ENCODE assay signal across 21 cellular contexts in the genomic region with DNA sequence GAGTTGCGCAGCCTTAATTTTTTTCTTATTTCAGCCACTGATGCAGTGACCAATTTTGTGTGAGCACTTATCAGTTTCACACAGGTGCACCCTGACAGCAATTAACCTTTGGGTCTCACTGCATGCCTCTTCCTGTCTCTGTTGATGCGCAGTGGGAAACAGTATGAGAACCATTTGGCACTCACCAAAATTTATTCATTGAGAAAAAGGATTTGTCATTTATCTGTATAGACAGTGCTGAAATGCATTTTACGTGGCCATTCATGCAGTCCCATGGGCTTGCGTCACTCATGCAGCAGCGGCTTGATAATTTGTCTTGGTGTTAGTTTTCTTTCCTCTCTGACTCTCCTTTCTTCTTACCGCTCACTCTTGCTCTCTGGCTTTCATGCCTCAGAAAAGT.
DNase-seq lines count a peak whose midpoint lies in the region; ATAC-seq, FAIRE-seq and TF ChIP-seq lines count a peak whose summit lies in the region.
"Had no signal": no experiment of that assay in that cellular context is flagged by ENCODE, and none has a peak within 500 bp of the region (broad histone marks: within the 10 kb centered on the region; RNA-seq: fewer than 3 reads in every experiment).

No MANE protein-coding gene starts in this region.

- no peak overlapping the region for H3K27ac ChIP-seq in astrocyte (ENCODE audit: low read depth, low read length)
- H3K27ac ChIP-seq in esophagus muscularis mucosa (replicated peaks in 1 of 4): no peak overlapping the region
- H3K27ac ChIP-seq: BLaER1, KMS-11 had no signal

- H2AFZ ChIP-seq in astrocyte (ENCODE audit: low read depth, low read length): no peak overlapping the region

- peak; percentile 58 for DNase-seq in NCI-H748 (lab: John Stamatoyannopoulos, UW; ENCODE audit: unreplicated experiment)
- DNase-seq in NCI-H748 treated with DMSO at 0.1 percent for 48 hours (lab: John Stamatoyannopoulos, UW): no peak
- peak; percentile 82 for DNase-seq in astrocyte (ENCODE audit: low read depth)
- peak; percentile 72 for DNase-seq in esophagus muscularis mucosa (ENCODE audit: extremely low spot score)
- no peak for DNase-seq in activated naive CD4-positive, alpha-beta T cell treated with anti-CD3 and anti-CD28 coated beads, Interleukin-2, amount 10 ng/mL, durations not matched to agents 7 days and 5 days
- DNase-seq in COLO829 (ENCODE audit: low spot score): no peak
- DNase-seq in activated CD8-positive, alpha-beta T cell treated with anti-CD3 and anti-CD28 coated beads for 36 hours: no peak
- DNase-seq: CD8-positive, alpha-beta T cell; DMS79 treated with DMSO at 0.1 percent for 48 hours; GOT3; NCI-H1092; NCI-H187; NCI-H524; NK-92 treated with Interleukin-12 subunit alpha and Interleukin-12 subunit beta, amount 100 ng/mL, for 24 hours; SHP77; SK-N-SH had no signal

- ATAC-seq in activated CD8-positive, alpha-beta T cell treated with anti-CD3 and anti-CD28 coated beads for 36 hours: no peak
- ATAC-seq: CD8-positive, alpha-beta T cell; GM12878 had no signal

- H3K36me3 Mint-ChIP-seq in astrocyte (ENCODE audit: low read depth, unreplicated experiment): peaks cover 2% of the 10 kb centered on the region
- no peaks in the 10 kb centered on the region for H3K36me3 Mint-ChIP-seq in activated naive CD4-positive, alpha-beta T cell treated with anti-CD3 and anti-CD28 coated beads, Interleukin-2, amount 10 ng/mL, durations not matched to agents 7 days and 5 days
- H3K36me3 Mint-ChIP-seq in activated CD8-positive, alpha-beta T cell treated with anti-CD3 and anti-CD28 coated beads for 36 hours (ENCODE audit: low read depth): no peaks in the 10 kb centered on the region
- H3K36me3 Mint-ChIP-seq: CD8-positive, alpha-beta T cell had no signal

- H3K9ac ChIP-seq in astrocyte (ENCODE audit: low read length): no peak overlapping the region
- H3K9ac ChIP-seq: BLaER1, KMS-11, SK-N-SH had no signal

- CTCF ChIA-PET in activated naive CD4-positive, alpha-beta T cell treated with anti-CD3 and anti-CD28 coated beads, Interleukin-2, amount 10 ng/mL, durations not matched to agents 7 days and 5 days (lab: Charles Lee): no interaction called here
- CTCF ChIA-PET in activated CD8-positive, alpha-beta T cell treated with anti-CD3 and anti-CD28 coated beads for 36 hours (lab: Charles Lee): no interaction called here

- TF ChIP-seq CTCF in astrocyte (IDR thresholded peaks at IDR 0.05; ENCODE audit: insufficient read depth, low read depth, low read length): no peak
- TF ChIP-seq CTCF in esophagus muscularis mucosa (IDR thresholded peaks at IDR 0.05): no peak
- no peak for TF ChIP-seq CTCF in activated CD8-positive, alpha-beta T cell treated with anti-CD3 and anti-CD28 coated beads for 36 hours (IDR thresholded peaks at IDR 0.05)

- no peaks in the 10 kb centered on the region for H3K79me2 ChIP-seq in astrocyte (ENCODE audit: insufficient read depth, low read length)

- H3K36me3 ChIP-seq in astrocyte (ENCODE audit: insufficient read depth, low read length) (no peaks in the 10 kb centered on the region), esophagus muscularis mucosa (no peaks in the 10 kb centered on the region)
- H3K36me3 ChIP-seq: BLaER1 had no signal

- peak overlapping the region; percentile 6 for H3K4me2 ChIP-seq in astrocyte (ENCODE audit: low read length)
- H3K4me2 ChIP-seq: BLaER1, KMS-11, SK-N-SH had no signal

- peaks cover 29% of the 10 kb centered on the region for H3K4me1 ChIP-seq in astrocyte (ENCODE audit: insufficient read depth, low read length)
- peaks cover 0 to 14% (median 0%) of the 10 kb centered on the region in 4 donors for H3K4me1 ChIP-seq in esophagus muscularis mucosa

- H3K4me1 Mint-ChIP-seq in astrocyte (ENCODE audit: low read depth, unreplicated experiment): peaks cover 33% of the 10 kb centered on the region
- H3K4me1 Mint-ChIP-seq in activated naive CD4-positive, alpha-beta T cell treated with anti-CD3 and anti-CD28 coated beads, Interleukin-2, amount 10 ng/mL, durations not matched to agents 7 days and 5 days: no peaks in the 10 kb centered on the region
- no peaks in the 10 kb centered on the region for H3K4me1 Mint-ChIP-seq in activated CD8-positive, alpha-beta T cell treated with anti-CD3 and anti-CD28 coated beads for 36 hours (ENCODE audit: low read depth)

- no peaks in the 10 kb centered on the region for H4K20me1 ChIP-seq in astrocyte (ENCODE audit: insufficient read depth, low read length)
- H4K20me1 ChIP-seq: BLaER1 had no signal

- no peak for TF ChIP-seq POLR2A in esophagus muscularis mucosa (IDR thresholded peaks at IDR 0.05; ENCODE audit: low read depth)

- H3K4me3 Mint-ChIP-seq in astrocyte (ENCODE audit: unreplicated experiment): no peak overlapping the region
- H3K4me3 Mint-ChIP-seq in activated naive CD4-positive, alpha-beta T cell treated with anti-CD3 and anti-CD28 coated beads, Interleukin-2, amount 10 ng/mL, durations not matched to agents 7 days and 5 days: no peak overlapping the region
- no peak overlapping the region for H3K4me3 Mint-ChIP-seq in activated CD8-positive, alpha-beta T cell treated with anti-CD3 and anti-CD28 coated beads for 36 hours
- H3K4me3 Mint-ChIP-seq: CD8-positive, alpha-beta T cell had no signal

- no peaks in the 10 kb centered on the region for H3K27me3 ChIP-seq in astrocyte (ENCODE audit: insufficient read depth, low read length)
- no peaks in the 10 kb centered on the region for H3K27me3 ChIP-seq in esophagus muscularis mucosa
- H3K27me3 ChIP-seq: BLaER1 had no signal

- H3K9me3 ChIP-seq in astrocyte (ENCODE audit: insufficient read depth, low read depth, low read length) (no peaks in the 10 kb centered on the region), esophagus muscularis mucosa (no peaks in the 10 kb centered on the region)
- H3K9me3 ChIP-seq: BLaER1, SK-N-SH had no signal

- H3K27me3 Mint-ChIP-seq in astrocyte (ENCODE audit: low read depth, unreplicated experiment): no peaks in the 10 kb centered on the region
- H3K27me3 Mint-ChIP-seq in activated naive CD4-positive, alpha-beta T cell treated with anti-CD3 and anti-CD28 coated beads, Interleukin-2, amount 10 ng/mL, durations not matched to agents 7 days and 5 days: no peaks in the 10 kb centered on the region
- H3K27me3 Mint-ChIP-seq in activated CD8-positive, alpha-beta T cell treated with anti-CD3 and anti-CD28 coated beads for 36 hours: peaks cover 2% of the 10 kb centered on the region

- H3K9me3 Mint-ChIP-seq in astrocyte (ENCODE audit: unreplicated experiment): no peaks in the 10 kb centered on the region
- H3K9me3 Mint-ChIP-seq in activated naive CD4-positive, alpha-beta T cell treated with anti-CD3 and anti-CD28 coated beads, Interleukin-2, amount 10 ng/mL, durations not matched to agents 7 days and 5 days: no peaks in the 10 kb centered on the region
- H3K9me3 Mint-ChIP-seq in activated CD8-positive, alpha-beta T cell treated with anti-CD3 and anti-CD28 coated beads for 36 hours: no peaks in the 10 kb centered on the region
- H3K9me3 Mint-ChIP-seq: CD8-positive, alpha-beta T cell had no signal

- intact Hi-C loops in esophagus muscularis mucosa (cut with DNase I): no loop called here
- intact Hi-C loops in activated CD8-positive, alpha-beta T cell treated with anti-CD3 and anti-CD28 coated beads for 36 hours (cut with micrococcal nuclease): no loop called here

- WGBS in esophagus muscularis mucosa: 81% methylated on average over 6 of the region's 6 CpGs

- POLR2A ChIA-PET in activated CD8-positive, alpha-beta T cell treated with anti-CD3 and anti-CD28 coated beads for 36 hours (lab: Charles Lee): no interaction called here

- H3K27ac Mint-ChIP-seq in astrocyte (ENCODE audit: unreplicated experiment): no peak overlapping the region
- H3K27ac Mint-ChIP-seq in activated naive CD4-positive, alpha-beta T cell treated with anti-CD3 and anti-CD28 coated beads, Interleukin-2, amount 10 ng/mL, durations not matched to agents 7 days and 5 days: no peak overlapping the region
- no peak overlapping the region for H3K27ac Mint-ChIP-seq in activated CD8-positive, alpha-beta T cell treated with anti-CD3 and anti-CD28 coated beads for 36 hours
- H3K27ac Mint-ChIP-seq: CD8-positive, alpha-beta T cell had no signal

- no peak for FAIRE-seq in astrocyte (lab: Jason Lieb, UNC)
- FAIRE-seq: A204.1, GM12878, GM18507 had no signal

- TF ChIP-seq EP300 in esophagus muscularis mucosa (IDR thresholded peaks at IDR 0.05): no peak

- H3K4me3 ChIP-seq in astrocyte (ENCODE audit: insufficient read depth, low read depth, low read length): no peak overlapping the region
- no peak overlapping the region for H3K4me3 ChIP-seq in esophagus muscularis mucosa
- H3K4me3 ChIP-seq: BLaER1, GM12878 had no signal

Comparison
In these comparisons a context has a peak if more than half of its experiments do, and no peak if none do; other contexts are left out.
1. DNase-seq: peak in NCI-H748 (single experiment), astrocyte (single experiment) and esophagus muscularis mucosa (single experiment); none in NCI-H748 treated with DMSO at 0.1 percent for 48 hours (single experiment), activated naive CD4-positive, alpha-beta T cell treated with anti-CD3 and anti-CD28 coated beads, Interleukin-2, amount 10 ng/mL, durations not matched to agents 7 days and 5 days (single experiment), COLO829 (single experiment) and activated CD8-positive, alpha-beta T cell treated with anti-CD3 and anti-CD28 coated beads for 36 hours (single experiment).